In the genomic region with DNA sequence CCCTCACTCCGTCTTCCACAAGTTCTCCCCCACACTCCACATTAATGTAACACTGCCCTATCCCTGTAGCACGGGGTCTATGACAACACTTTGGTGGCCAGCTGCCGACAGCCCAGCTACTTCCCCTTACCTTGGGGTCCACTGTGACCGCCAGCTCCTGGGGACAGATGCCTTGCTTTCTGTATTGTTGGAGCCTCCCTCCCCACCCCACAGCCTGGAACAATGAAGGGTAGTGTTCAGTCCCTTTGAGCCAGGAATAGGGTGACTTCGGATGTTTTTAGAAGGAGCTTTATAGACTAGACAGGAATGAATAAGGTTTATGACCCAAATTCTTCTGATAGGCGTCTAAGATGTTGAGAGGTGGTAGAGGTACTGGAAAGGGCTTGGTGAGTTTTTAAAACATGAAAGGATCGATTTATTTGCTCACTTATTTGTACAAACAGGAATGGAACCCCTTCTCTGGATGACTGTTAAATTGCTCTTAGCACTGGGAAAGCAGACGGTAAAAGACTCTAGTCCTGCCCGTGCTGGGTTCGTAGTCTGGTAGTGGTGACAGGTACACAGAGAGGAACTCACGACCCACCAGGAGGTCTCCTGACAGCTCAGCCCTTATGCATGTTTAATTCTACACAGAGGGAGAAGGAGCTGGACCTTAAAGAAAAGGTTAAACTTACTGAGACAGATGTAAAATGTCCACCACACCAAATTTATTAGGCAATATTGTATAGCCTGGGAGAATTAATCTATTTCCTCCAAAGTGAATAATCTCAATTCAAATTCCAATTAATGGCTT, we compare ENCODE assay signal across 1 cellular context.
TF ChIP-seq lines count a peak whose summit lies in the region.

No MANE protein-coding gene starts in this region.

TF ChIP-seq in H1, 55 proteins besides CTCF, POLR2A, EP300 and RAD21:
- TF ChIP-seq SUZ12 (IDR thresholded peaks at IDR 0.05; ENCODE audit: low read length) (no peak), CEBPB (IDR thresholded peaks at IDR 0.05; ENCODE audit: low read depth, low read length) (no peak), KDM1A (IDR thresholded peaks at IDR 0.05; ENCODE audit: borderline replicate concordance, low read length) (no peak), KDM5A (IDR thresholded peaks at IDR 0.05; ENCODE audit: low read length) (no peak), FOSL1 (IDR thresholded peaks at IDR 0.05; ENCODE audit: insufficient read depth, low read depth, low read length) (no peak), ATF2 (IDR thresholded peaks at IDR 0.05; ENCODE audit: low read length) (no peak), POLR2AphosphoS5 (IDR thresholded peaks at IDR 0.05; ENCODE audit: low read depth, low read length) (no peak), RBBP5 (IDR thresholded peaks at IDR 0.05; ENCODE audit: borderline replicate concordance, low read depth, low read length) (no peak), SAP30 (IDR thresholded peaks at IDR 0.05; ENCODE audit: insufficient read depth, insufficient replicate concordance, low read length) (no peak), CBX5 (IDR thresholded peaks at IDR 0.05; ENCODE audit: low read depth, low read length) (no peak), ZNF274 (IDR thresholded peaks at IDR 0.05; ENCODE audit: borderline replicate concordance, extremely low read depth, low read length) (no peak), RXRA (IDR thresholded peaks at IDR 0.05; ENCODE audit: insufficient read depth, low read depth, low read length) (no peak), YY1 (IDR thresholded peaks at IDR 0.05; ENCODE audit: low read depth, low read length) (no peak), GABPA (IDR thresholded peaks at IDR 0.05; ENCODE audit: borderline replicate concordance, insufficient read depth, low read length) (no peak), SIX5 (IDR thresholded peaks at IDR 0.05; ENCODE audit: low read depth, low read length) (no peak), CBX8 (IDR thresholded peaks at IDR 0.05; ENCODE audit: borderline replicate concordance, low read depth, low read length) (no peak)
- TF ChIP-seq, protein P1, sequence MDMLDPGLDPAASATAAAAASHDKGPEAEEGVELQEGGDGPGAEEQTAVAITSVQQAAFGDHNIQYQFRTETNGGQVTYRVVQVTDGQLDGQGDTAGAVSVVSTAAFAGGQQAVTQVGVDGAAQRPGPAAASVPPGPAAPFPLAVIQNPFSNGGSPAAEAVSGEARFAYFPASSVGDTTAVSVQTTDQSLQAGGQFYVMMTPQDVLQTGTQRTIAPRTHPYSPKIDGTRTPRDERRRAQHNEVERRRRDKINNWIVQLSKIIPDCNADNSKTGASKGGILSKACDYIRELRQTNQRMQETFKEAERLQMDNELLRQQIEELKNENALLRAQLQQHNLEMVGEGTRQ (IDR thresholded peaks at IDR 0.05; ENCODE audit: low read length), result no peak
